ENCODE assay signal across 9 cellular contexts in the genomic region with DNA sequence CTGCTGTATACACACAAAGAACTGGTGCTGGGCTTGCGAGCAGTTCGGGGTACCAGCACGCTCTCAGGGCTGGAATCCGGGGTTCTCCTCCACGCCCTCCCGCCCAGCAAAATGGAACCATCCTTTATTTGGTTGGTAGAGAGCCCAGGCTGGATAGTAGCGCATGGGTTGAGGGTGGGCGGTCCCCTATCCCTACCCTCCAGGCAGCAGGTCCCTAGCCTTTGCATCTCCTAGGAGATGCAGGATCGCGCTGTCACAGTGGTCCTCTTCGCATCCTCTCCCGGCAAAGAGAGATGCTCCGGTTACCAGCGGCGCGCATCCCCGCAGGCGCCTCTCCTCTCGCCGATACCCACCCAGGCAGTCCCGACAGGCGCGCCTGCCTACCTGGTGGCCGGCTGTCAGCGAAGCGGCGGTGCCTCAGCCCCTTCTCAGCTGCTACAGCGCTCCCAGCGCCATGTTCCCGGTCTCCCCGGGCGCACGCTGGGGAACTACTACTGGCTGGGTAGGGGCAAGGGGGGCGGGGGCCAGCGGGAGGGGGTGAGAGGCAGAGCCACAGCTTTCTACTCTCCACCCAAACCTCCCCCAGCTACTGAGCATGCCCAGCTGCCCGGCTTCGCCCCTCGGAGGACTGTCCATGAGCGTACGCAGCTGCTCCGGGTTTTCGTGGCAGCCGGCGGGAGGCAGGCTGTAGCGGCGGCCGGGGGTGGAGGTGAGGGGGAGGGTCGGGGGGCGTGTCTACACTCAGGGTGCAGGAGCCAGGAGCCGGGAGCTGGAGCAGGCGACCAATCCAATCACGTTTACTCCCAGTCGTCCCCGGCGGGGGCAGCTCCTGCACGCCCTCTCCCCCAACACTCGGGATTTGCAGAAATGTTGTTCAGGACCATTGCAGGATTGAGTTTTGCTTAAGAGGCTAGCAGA. TPM values are rescaled to one million over a fixed set of nuclear protein-coding genes. Genes with fewer than 3 reads are reported as not detected.
DNase-seq lines count a peak whose midpoint lies in the region; ATAC-seq, FAIRE-seq and TF ChIP-seq lines count a peak whose summit lies in the region.
"Had no signal": no experiment of that assay in that cellular context is flagged by ENCODE, and none has a peak within 500 bp of the region (broad histone marks: within the 10 kb centered on the region; RNA-seq: fewer than 3 reads in every experiment).

A gene (minus strand): TSS at position 699 of the 918 bp plus-strand sequence. CDS start 194,748 bp downstream, outside the sequence.

- POLR2A ChIA-PET in HepG2 (lab: Yijun Ruan, JAX), result no interaction called here

- FAIRE-seq in HepG2 (lab: Jason Lieb, UNC), result no peak
- FAIRE-seq: colon had no signal

- TF ChIP-seq EP300 in HepG2 (IDR thresholded peaks at IDR 0.05; ENCODE audit: low read depth in 2 of 2, low read length in 2 of 2) (no peak), HepG2 (CRISPR knock-in tag; IDR thresholded peaks at IDR 0.05; ENCODE audit: borderline replicate concordance) (no peak)

- no peaks in the 10 kb centered on the region for H4K20me1 ChIP-seq in HepG2 (ENCODE audit: insufficient read depth, low read length)

- H3K4me3 Mint-ChIP-seq in activated CD8-positive, alpha-beta memory T cell treated with anti-CD3 and anti-CD28 coated beads, Interleukin-2, amount 10 ng/mL, durations not matched to agents 7 days and 5 days, result no peak within 1 kb of the TSS

- CTCF ChIA-PET in HepG2 (lab: Yijun Ruan, JAX; ENCODE audit: low intra/inter-chr PET ratio, low total read pairs), result no interaction called here
- CTCF ChIA-PET in activated CD8-positive, alpha-beta memory T cell treated with anti-CD3 and anti-CD28 coated beads, Interleukin-2, amount 10 ng/mL, durations not matched to agents 7 days and 5 days (lab: Charles Lee), result no interaction called here

- peaks cover 18% of the 10 kb centered on the region for H3K27me3 Mint-ChIP-seq in activated CD8-positive, alpha-beta memory T cell treated with anti-CD3 and anti-CD28 coated beads, Interleukin-2, amount 10 ng/mL, durations not matched to agents 7 days and 5 days

- no peak within 1 kb of the TSS for H3K4me3 ChIP-seq in colonic mucosa
- peak within 1 kb of the TSS; percentile 18 to 55 (median 26); a peak in 5 of 6 replicates for H3K4me3 ChIP-seq in HepG2 (replicated peaks in 1 of 3; ENCODE audit: insufficient read depth in 1 of 3, low read depth in 2 of 3, low read length in 3 of 3)

- H3K4me2 ChIP-seq in HepG2 (ENCODE audit: low read depth, low read length), result peak within 1 kb of the TSS; percentile 74

- ATAC-seq in HepG2 (peak; percentile 96), HG02610 (IDR thresholded peaks at IDR 0.05; ENCODE audit: unreplicated experiment) (no peak), GM21529 (IDR thresholded peaks at IDR 0.05; ENCODE audit: unreplicated experiment) (no peak)
- no peak for ATAC-seq in activated CD8-positive, alpha-beta memory T cell treated with anti-CD3 and anti-CD28 coated beads, Interleukin-2, amount 10 ng/mL, durations not matched to agents 7 days and 5 days

- H3K36me3 ChIP-seq in ES-I3 (ENCODE audit: insufficient read depth, low read length), result no peaks in the 10 kb centered on the region
- H3K36me3 ChIP-seq in colonic mucosa, result no peaks in the 10 kb centered on the region
- no peaks in the 10 kb centered on the region for H3K36me3 ChIP-seq in HepG2 (replicated peaks in 1 of 2; ENCODE audit: control insufficient read depth in 1 of 2, insufficient read depth in 2 of 2, low read length in 2 of 2)

- H3K27ac Mint-ChIP-seq in activated CD8-positive, alpha-beta memory T cell treated with anti-CD3 and anti-CD28 coated beads, Interleukin-2, amount 10 ng/mL, durations not matched to agents 7 days and 5 days, result no peak within 1 kb of the TSS

- TF ChIP-seq RAD21 in HepG2 (CRISPR knock-in tag; IDR thresholded peaks at IDR 0.05), result no peak

- peak within 1 kb of the TSS; percentile 72; the same call in 1 of the 2 replicates for H3K9ac ChIP-seq in ES-I3 (ENCODE audit: low read depth, low read length)
- no peak within 1 kb of the TSS for H3K9ac ChIP-seq in colonic mucosa (ENCODE audit: low read depth in 2 of 2, low read length in 2 of 2)
- no peak within 1 kb of the TSS for H3K9ac ChIP-seq in HepG2 (ENCODE audit: insufficient read depth, low read depth, low read length)

- peak; percentile 76 for DNase-seq in NCI-H2196 (lab: John Stamatoyannopoulos, UW; ENCODE audit: unreplicated experiment)
- DNase-seq in colonic mucosa, result peak; percentile 18
- DNase-seq in HepG2 (ENCODE audit: low spot score), result peak; percentile 53
- DNase-seq in activated CD8-positive, alpha-beta memory T cell treated with anti-CD3 and anti-CD28 coated beads, Interleukin-2, amount 10 ng/mL, durations not matched to agents 7 days and 5 days, result no peak
- no peak for DNase-seq in LoVo (ENCODE audit: low spot score)

- H3K9me3 Mint-ChIP-seq in activated CD8-positive, alpha-beta memory T cell treated with anti-CD3 and anti-CD28 coated beads, Interleukin-2, amount 10 ng/mL, durations not matched to agents 7 days and 5 days (ENCODE audit: low read depth), result no peaks in the 10 kb centered on the region

- intact Hi-C loops in colonic mucosa (cut with DNase I) (no loop called here), HepG2 (cut with micrococcal nuclease; ENCODE audit: unreplicated experiment) (loop anchor here (10.0 kb wide), 1 partner anchor 46 kb away; no protein-coding TSS in a partner anchor)

- no peak within 1 kb of the TSS for H2AFZ ChIP-seq in HepG2 (ENCODE audit: low read length)

- TF ChIP-seq POLR2A in HepG2 (IDR thresholded peaks at IDR 0.05; ENCODE audit: insufficient read depth in 1 of 2, low read depth in 2 of 2, low read length in 2 of 2), result no peak

- WGBS in HepG2 (ENCODE audit: low lambda C conversion rate), result 16% methylated on average over 24 of the region's 57 CpGs

- no peak within 1 kb of the TSS for H3K27ac ChIP-seq in colonic mucosa
- H3K27ac ChIP-seq in HepG2 (ENCODE audit: extremely low read length, insufficient read depth, low read length), result no peak within 1 kb of the TSS

- no TSS peak for BruUV-seq in HepG2 (replicated peaks; lab: Mats Ljungman, UMichigan)

- H3K4me1 ChIP-seq in ES-I3 (ENCODE audit: insufficient read depth, low read length), result 0 out of 2 replicates have a peak, but pooled peaks cover 4% of the 10 kb centered on the region
- H3K4me1 ChIP-seq in colonic mucosa, result no peaks in the 10 kb centered on the region
- H3K4me1 ChIP-seq in HepG2 (ENCODE audit: insufficient read depth, low read length), result 0 out of 2 replicates have a peak, but pooled peaks cover 6% of the 10 kb centered on the region

- H3K36me3 Mint-ChIP-seq in activated CD8-positive, alpha-beta memory T cell treated with anti-CD3 and anti-CD28 coated beads, Interleukin-2, amount 10 ng/mL, durations not matched to agents 7 days and 5 days, result no peaks in the 10 kb centered on the region

- H3K27me3 ChIP-seq in colonic mucosa, result no peaks in the 10 kb centered on the region
- peaks cover 0 to 21% of the 10 kb centered on the region in 2 experiments for H3K27me3 ChIP-seq in HepG2 (ENCODE audit: control insufficient read depth in 1 of 2, insufficient read depth in 2 of 2, low read length in 2 of 2)

- no peaks in the 10 kb centered on the region for H3K79me2 ChIP-seq in HepG2 (ENCODE audit: insufficient read depth, low read length)

- in situ Hi-C loops in HepG2 (cut with HindIII; ENCODE audit: extremely low pct_ligation_motif_present, low pct_unique_long_range_greater_than_20kb), result no loop called here

- H3K4me1 Mint-ChIP-seq in activated CD8-positive, alpha-beta memory T cell treated with anti-CD3 and anti-CD28 coated beads, Interleukin-2, amount 10 ng/mL, durations not matched to agents 7 days and 5 days, result no peaks in the 10 kb centered on the region

- no peak for TF ChIP-seq CTCF in colonic mucosa (IDR thresholded peaks at IDR 0.05)
- no peak for TF ChIP-seq CTCF in HepG2 (CRISPR knock-in tag; IDR thresholded peaks at IDR 0.05)

- H3K9me3 ChIP-seq in ES-I3 (ENCODE audit: control insufficient read depth, insufficient read depth, low read length) (no peaks in the 10 kb centered on the region), colonic mucosa (no peaks in the 10 kb centered on the region), HepG2 (ENCODE audit: low read length) (peaks cover 3% of the 10 kb centered on the region; the same call in 1 of the 2 replicates)

TF ChIP-seq in HepG2, 621 proteins besides CTCF, POLR2A, EP300 and RAD21 (continues in another document):
- TF ChIP-seq GABPB1 (CRISPR knock-in tag; IDR thresholded peaks at IDR 0.05) (peak; percentile 28; the same call in 1 of the 2 replicates), ZNF530 (CRISPR knock-in tag; IDR thresholded peaks at IDR 0.05; ENCODE audit: low read depth) (no peak), ZNF850 (CRISPR knock-in tag; conservative IDR thresholded peaks at IDR 0.05) (no peak)

RNA-seq across cellular contexts. Expression of the gene that starts here (rescaled TPM):
- total RNA-seq in colonic mucosa (under 1 TPM in 1 of 2 donors, not detected in 1; 0.07 TPM), HepG2 (2016; rRNA removed; fragmentation: Illumina TruSeq; extraction: Trizol) (not detected in 2 replicates)
- total RNA-seq in HepG2 (2016; cell fraction: cytosol; rRNA removed; fragmentation: Illumina TruSeq; extraction: Trizol; ENCODE audit: low read depth), result not detected in 2 replicates
- not detected in 2 replicates for total RNA-seq in HepG2 (2016; cell fraction: insoluble cytoplasmic fraction; rRNA removed; fragmentation: Illumina TruSeq; extraction: Trizol)
- total RNA-seq in HepG2 (2016; cell fraction: membrane; rRNA removed; fragmentation: Illumina TruSeq; extraction: Trizol), result not detected in 2 replicates
- total RNA-seq in HepG2 (2016; cell fraction: nucleus; rRNA removed; fragmentation: Illumina TruSeq; extraction: Trizol), result not detected in 2 replicates
- polyA plus RNA-seq in HepG2 (2011; rRNA removed), result not detected in 2 replicates
- polyA plus RNA-seq in HepG2 (2011; cell fraction: cytosol; rRNA removed), result 0.01 TPM in 1 of 2 replicates, not detected in the other
- not detected in 2 replicates for polyA plus RNA-seq in HepG2 (2011; cell fraction: nucleus; rRNA removed)
- polyA plus RNA-seq in HepG2 (2012), result not detected in 2 replicates
- not detected in 2 replicates for polyA plus RNA-seq in HepG2 (2016; cell fraction: cytosol; fragmentation: Illumina TruSeq; extraction: Trizol; ENCODE audit: low read depth)
- not detected in 2 replicates for polyA plus RNA-seq in HepG2 (2016; cell fraction: insoluble cytoplasmic fraction; fragmentation: Illumina TruSeq; extraction: Trizol; ENCODE audit: low read depth)
- polyA plus RNA-seq in HepG2 (2016; cell fraction: membrane; fragmentation: Illumina TruSeq; extraction: Trizol; ENCODE audit: low read depth), result not detected in 2 replicates
- not detected in 2 replicates for polyA plus RNA-seq in HepG2 (2016; cell fraction: nucleus; fragmentation: Illumina TruSeq; extraction: Trizol; ENCODE audit: insufficient read depth, low read depth)
- not detected in 2 replicates for polyA minus RNA-seq in HepG2 (2011; rRNA and poly(A)+ RNA removed; ENCODE audit: low replicate concordance)
- not detected in 2 replicates for polyA minus RNA-seq in HepG2 (2011; cell fraction: cytosol; rRNA and poly(A)+ RNA removed)
- not detected in 2 replicates for polyA minus RNA-seq in HepG2 (2011; cell fraction: nucleus; rRNA and poly(A)+ RNA removed)
- not detected for total RNA-seq in activated CD8-positive, alpha-beta memory T cell treated with anti-CD3 and anti-CD28 coated beads, Interleukin-2, amount 10 ng/mL, durations not matched to agents 7 days and 5 days

Comparison
In these comparisons a context has a peak if more than half of its experiments do, and no peak if none do; other contexts are left out.
1. Peak in DNase-seq in colonic mucosa; RNA of the gene not detected or under 1 TPM.
2. Peak in DNase-seq, ATAC-seq, H3K4me3 ChIP-seq and H3K4me2 ChIP-seq in HepG2; RNA of the gene not detected or under 1 TPM.